Comparison of ENCODE assay signal across 21 cellular contexts in the genomic region with DNA sequence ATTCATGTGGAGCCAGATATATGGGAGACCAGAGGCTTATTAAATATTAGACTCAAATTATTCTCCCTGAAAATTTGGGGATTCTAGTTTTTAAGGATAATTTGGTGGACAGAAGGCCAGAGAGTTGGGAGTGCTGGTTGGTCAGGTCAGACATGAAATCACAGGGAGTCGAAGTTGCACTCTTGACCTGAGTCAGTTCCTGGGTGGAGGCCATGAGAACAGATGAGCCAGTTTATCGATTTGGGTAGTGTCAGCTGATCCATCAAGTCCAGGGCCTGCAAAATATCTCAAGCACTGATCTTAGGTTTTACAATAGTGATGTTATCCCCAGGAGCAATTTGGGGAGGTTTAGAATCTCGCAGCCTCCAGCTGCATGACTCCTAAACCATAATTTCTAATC.
"Had no signal": no experiment of that assay in that cellular context is flagged by ENCODE, and none has a peak within 500 bp of the region (broad histone marks: within the 10 kb centered on the region; RNA-seq: fewer than 3 reads in every experiment).

No MANE protein-coding gene starts in this region.

- FAIRE-seq: endothelial cell of umbilical vein, frontal cortex had no signal

- H3K27ac ChIP-seq: coronary artery, dorsolateral prefrontal cortex, esophagus muscularis mucosa, foreskin keratinocyte, gastroesophageal sphincter, heart left ventricle, hepatocyte, left ventricle myocardium inferior, lower lobe of right lung had no signal

- H3K9me3 ChIP-seq: lower lobe of right lung had no signal

- H3K27me3 ChIP-seq: dorsolateral prefrontal cortex, esophagus muscularis mucosa, foreskin keratinocyte, gastroesophageal sphincter, heart left ventricle, hepatocyte had no signal

- ATAC-seq: foreskin keratinocyte, gastroesophageal sphincter, heart left ventricle, left cardiac atrium, lower lobe of right lung, mucosa of descending colon had no signal

- H3K4me3 ChIP-seq: coronary artery, dorsolateral prefrontal cortex, esophagus muscularis mucosa, gastroesophageal sphincter, heart left ventricle, hepatocyte, left ventricle myocardium inferior, lower lobe of right lung, mucosa of descending colon had no signal

- DNase-seq: dermis blood vessel endothelial cell; dorsolateral prefrontal cortex; effector CD4-positive, alpha-beta T cell; effector memory CD4-positive, alpha-beta T cell; foreskin keratinocyte; heart left ventricle; hypothalamus; immature natural killer cell; islet precursor cell; left cardiac atrium; left ventricle myocardium inferior; lower lobe of right lung; mesenchymal stem cell; mucosa of descending colon; naive B cell had no signal

- H3K36me3 ChIP-seq: esophagus muscularis mucosa, gastroesophageal sphincter, heart left ventricle, left ventricle myocardium inferior, lower lobe of right lung had no signal

- H3K4me1 ChIP-seq: foreskin keratinocyte, heart left ventricle, left ventricle myocardium inferior, lower lobe of right lung had no signal
